Comparison of ENCODE assay signal across 22 cellular contexts in the genomic region with DNA sequence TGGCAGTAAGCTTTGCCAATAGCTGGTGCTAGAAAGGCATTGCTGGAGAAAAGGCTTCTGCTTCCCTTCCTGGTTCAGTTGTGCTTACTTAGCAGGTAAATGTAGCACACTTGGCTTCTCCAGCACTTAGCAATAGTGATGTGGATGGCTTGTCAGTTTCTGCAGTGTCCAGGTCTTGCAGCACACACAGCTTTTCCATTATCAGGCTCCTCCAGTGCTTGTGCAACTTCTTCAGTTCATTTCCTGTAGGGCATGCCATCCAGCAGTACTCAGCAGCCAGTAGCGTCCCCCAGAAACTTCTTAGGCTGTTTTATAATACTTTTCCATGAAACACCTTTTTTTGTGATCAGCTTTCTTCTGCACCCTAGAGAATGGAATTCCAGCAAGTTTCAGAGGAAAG.
DNase-seq lines count a peak whose midpoint lies in the region; ATAC-seq, FAIRE-seq and TF ChIP-seq lines count a peak whose summit lies in the region.
"Had no signal": no experiment of that assay in that cellular context is flagged by ENCODE, and none has a peak within 500 bp of the region (broad histone marks: within the 10 kb centered on the region; RNA-seq: fewer than 3 reads in every experiment).

No MANE protein-coding gene starts in this region.

- intact Hi-C loops in activated CD4-positive, alpha-beta memory T cell treated with anti-CD3 and anti-CD28 coated beads for 36 hours (cut with micrococcal nuclease), result no loop called here

- H4K20me1 ChIP-seq in astrocyte (ENCODE audit: insufficient read depth, low read length), result no peaks in the 10 kb centered on the region

- H3K4me1 ChIP-seq in astrocyte (ENCODE audit: insufficient read depth, low read length) (peaks cover 1% of the 10 kb centered on the region), gastroesophageal sphincter (no peaks in the 10 kb centered on the region)
- H3K4me1 ChIP-seq: sigmoid colon had no signal

- CTCF ChIA-PET in activated CD4-positive, alpha-beta memory T cell treated with anti-CD3 and anti-CD28 coated beads for 36 hours (lab: Charles Lee), result no interaction called here

- H3K27me3 ChIP-seq in astrocyte (ENCODE audit: insufficient read depth, low read length), result no peaks in the 10 kb centered on the region
- H3K27me3 ChIP-seq in gastroesophageal sphincter, result no peaks in the 10 kb centered on the region
- H3K27me3 ChIP-seq: sigmoid colon had no signal

- H3K9me3 ChIP-seq in astrocyte (ENCODE audit: insufficient read depth, low read depth, low read length) (no peaks in the 10 kb centered on the region), gastroesophageal sphincter (no peaks in the 10 kb centered on the region)
- H3K9me3 ChIP-seq: sigmoid colon had no signal

- no peaks in the 10 kb centered on the region for H3K9me3 Mint-ChIP-seq in astrocyte (ENCODE audit: unreplicated experiment)
- H3K9me3 Mint-ChIP-seq in activated CD4-positive, alpha-beta memory T cell treated with anti-CD3 and anti-CD28 coated beads for 36 hours, result no peaks in the 10 kb centered on the region
- H3K9me3 Mint-ChIP-seq: activated T-cell treated with anti-CD3 and anti-CD28 coated beads, Interleukin-2, amount 50 U/mL, for 4 hours had no signal

- no peak overlapping the region for H3K9ac ChIP-seq in astrocyte (ENCODE audit: low read length)

- no peaks in the 10 kb centered on the region for H3K79me2 ChIP-seq in astrocyte (ENCODE audit: insufficient read depth, low read length)

- H3K36me3 ChIP-seq in astrocyte (ENCODE audit: insufficient read depth, low read length) (no peaks in the 10 kb centered on the region), gastroesophageal sphincter (no peaks in the 10 kb centered on the region)
- H3K36me3 ChIP-seq: sigmoid colon had no signal

- H3K27me3 Mint-ChIP-seq in astrocyte (ENCODE audit: low read depth, unreplicated experiment), result no peaks in the 10 kb centered on the region
- no peaks in the 10 kb centered on the region for H3K27me3 Mint-ChIP-seq in activated CD4-positive, alpha-beta memory T cell treated with anti-CD3 and anti-CD28 coated beads for 36 hours
- H3K27me3 Mint-ChIP-seq: activated naive CD8-positive, alpha-beta T cell had no signal

- H3K36me3 Mint-ChIP-seq in astrocyte (ENCODE audit: low read depth, unreplicated experiment), result no peaks in the 10 kb centered on the region
- H3K36me3 Mint-ChIP-seq in activated CD4-positive, alpha-beta memory T cell treated with anti-CD3 and anti-CD28 coated beads for 36 hours, result no peaks in the 10 kb centered on the region
- H3K36me3 Mint-ChIP-seq: activated naive CD8-positive, alpha-beta T cell had no signal

- TF ChIP-seq POLR2A in gastroesophageal sphincter (IDR thresholded peaks at IDR 0.05), result no peak

- FAIRE-seq in astrocyte (lab: Jason Lieb, UNC), result peak; percentile 58
- FAIRE-seq: GM12891, K562 had no signal

- WGBS in gastroesophageal sphincter (ENCODE audit: low coverage in 1 of 2), 2 donors, result 38 to 71% methylated on average over 1 of the region's 1 CpG

- no peak for TF ChIP-seq EP300 in gastroesophageal sphincter (IDR thresholded peaks at IDR 0.05)

- H3K27ac Mint-ChIP-seq in astrocyte (ENCODE audit: unreplicated experiment), result peak overlapping the region; percentile 28
- no peak overlapping the region for H3K27ac Mint-ChIP-seq in activated CD4-positive, alpha-beta memory T cell treated with anti-CD3 and anti-CD28 coated beads for 36 hours
- H3K27ac Mint-ChIP-seq: activated naive CD8-positive, alpha-beta T cell had no signal

- H3K4me3 Mint-ChIP-seq in astrocyte (ENCODE audit: unreplicated experiment), result no peak overlapping the region
- no peak overlapping the region for H3K4me3 Mint-ChIP-seq in activated CD4-positive, alpha-beta memory T cell treated with anti-CD3 and anti-CD28 coated beads for 36 hours
- H3K4me3 Mint-ChIP-seq: activated naive CD8-positive, alpha-beta T cell; activated T-cell treated with anti-CD3 and anti-CD28 coated beads, Interleukin-2, amount 50 U/mL, for 4 hours had no signal

- no peak overlapping the region for H3K4me2 ChIP-seq in astrocyte (ENCODE audit: low read length)

- ATAC-seq in gastroesophageal sphincter (peak; percentile 74), GM18511 (IDR thresholded peaks at IDR 0.05; ENCODE audit: unreplicated experiment) (no peak), GM21529 (IDR thresholded peaks at IDR 0.05; ENCODE audit: unreplicated experiment) (no peak)
- ATAC-seq: activated T-cell treated with anti-CD3 and anti-CD28 coated beads, Interleukin-2, amount 50 U/mL, for 4 hours; K562; left lobe of liver had no signal

- H3K27ac ChIP-seq in astrocyte (ENCODE audit: low read depth, low read length), result no peak overlapping the region
- no peak overlapping the region for H3K27ac ChIP-seq in gastroesophageal sphincter
- H3K27ac ChIP-seq: HL-60, sigmoid colon had no signal

- DNase-seq in AG09309 (ENCODE audit: low read depth), result peak; percentile 62
- DNase-seq in HS-5 (ENCODE audit: low read depth), result peak; percentile 50
- peak; percentile 59 for DNase-seq in astrocyte (ENCODE audit: low read depth)
- DNase-seq in activated CD4-positive, alpha-beta memory T cell treated with anti-CD3 and anti-CD28 coated beads for 36 hours, result no peak
- DNase-seq in LoVo (ENCODE audit: low spot score), result no peak
- DNase-seq: activated CD4-positive, alpha-beta T cell treated with anti-CD3 and anti-CD28 coated beads, Interleukin-2, amount 50 U/mL, for 48 hours; activated T-cell treated with anti-CD3 and anti-CD28 coated beads, Interleukin-2, amount 50 U/mL, for 4 hours; COR-L47; GDM1; NCI-H1092 treated with DMSO at 0.1 percent for 48 hours; NCI-H2171; NCI-H82; sigmoid colon; stimulated activated CD4-positive, alpha-beta T cell treated with anti-CD3 and anti-CD28 coated beads, Interleukin-2, amount 100 ng/mL, for 24 hours had no signal

- TF ChIP-seq CTCF in AG09309 (IDR thresholded peaks at IDR 0.05; ENCODE audit: control insufficient read depth, insufficient read depth, low read depth, low read length, missing control alignments) (no peak), astrocyte (IDR thresholded peaks at IDR 0.05; ENCODE audit: insufficient read depth, low read depth, low read length) (no peak), gastroesophageal sphincter (IDR thresholded peaks at IDR 0.05) (no peak)

- H2AFZ ChIP-seq in astrocyte (ENCODE audit: low read depth, low read length), result no peak overlapping the region

- peaks cover 23% of the 10 kb centered on the region for H3K4me1 Mint-ChIP-seq in astrocyte (ENCODE audit: low read depth, unreplicated experiment)
- no peaks in the 10 kb centered on the region for H3K4me1 Mint-ChIP-seq in activated CD4-positive, alpha-beta memory T cell treated with anti-CD3 and anti-CD28 coated beads for 36 hours (ENCODE audit: low read depth)

- no peak overlapping the region for H3K4me3 ChIP-seq in AG09309 (ENCODE audit: control insufficient read depth, low read depth, low read length)
- H3K4me3 ChIP-seq in astrocyte (ENCODE audit: insufficient read depth, low read depth, low read length), result no peak overlapping the region
- H3K4me3 ChIP-seq in gastroesophageal sphincter, result no peak overlapping the region
- H3K4me3 ChIP-seq: K562, sigmoid colon had no signal

- POLR2A ChIA-PET in activated CD4-positive, alpha-beta memory T cell treated with anti-CD3 and anti-CD28 coated beads for 36 hours (lab: Charles Lee), result no interaction called here

Comparison
In these comparisons a context has a peak if more than half of its experiments do, and no peak if none do; other contexts are left out.
1. DNase-seq: peak in AG09309 (single experiment), HS-5 (single experiment) and astrocyte (single experiment); none in activated CD4-positive, alpha-beta memory T cell treated with anti-CD3 and anti-CD28 coated beads for 36 hours (single experiment) and LoVo (single experiment).